27 cellular contexts compared by ENCODE assay signal in genomic region chr12:65684906-65685305, GRCh38.
"Had no signal": no experiment of that assay in that cellular context is flagged by ENCODE, and none has a peak within 500 bp of the region (broad histone marks: within the 10 kb centered on the region; RNA-seq: fewer than 3 reads in every experiment).

No MANE protein-coding gene starts in this region.

- H3K27ac ChIP-seq: ascending aorta, breast epithelium, cardiac muscle cell, colonic mucosa, heart left ventricle, WERI-Rb-1 had no signal

- H3K27me3 Mint-ChIP-seq: activated B cell treated with CpG ODN at 0.5 μM for 24 hours; activated CD4-positive, alpha-beta memory T cell treated with anti-CD3 and anti-CD28 coated beads, Interleukin-2, amount 10 ng/mL, durations not matched to agents 7 days and 5 days; activated naive CD4-positive, alpha-beta T cell treated with anti-CD3 and anti-CD28 coated beads, Interleukin-2, amount 10 ng/mL, durations not matched to agents 7 days and 5 days; T-helper 17 cell had no signal

- H3K9me3 ChIP-seq: ascending aorta, breast epithelium, colonic mucosa, heart left ventricle had no signal

- H3K9me3 Mint-ChIP-seq: activated B cell treated with CpG ODN at 0.5 μM for 24 hours; activated CD4-positive, alpha-beta memory T cell treated with anti-CD3 and anti-CD28 coated beads, Interleukin-2, amount 10 ng/mL, durations not matched to agents 7 days and 5 days; activated naive CD4-positive, alpha-beta T cell treated with anti-CD3 and anti-CD28 coated beads, Interleukin-2, amount 10 ng/mL, durations not matched to agents 7 days and 5 days; activated naive CD4-positive, alpha-beta T cell treated with anti-CD3 and anti-CD28 coated beads, Interleukin-2, amount 50 U/mL, for 72 hours; activated naive CD8-positive, alpha-beta T cell treated with anti-CD3 and anti-CD28 coated beads, Interleukin-2, amount 10 ng/mL, durations not matched to agents 7 days and 5 days; activated T-cell treated with anti-CD3 and anti-CD28 coated beads, Interleukin-2, amount 50 U/mL, for 24 hours; activated T-cell treated with anti-CD3 and anti-CD28 coated beads, Interleukin-2, amount 50 U/mL, for 72 hours; T-helper 2 cell treated with Interferon-gamma antibody and Interleukin-4, amounts not matched to agents 5 μg/mL and 100 μg/mL, for 36 hours had no signal

- H3K4me3 Mint-ChIP-seq: activated B cell treated with CpG ODN at 0.5 μM for 24 hours; activated CD4-positive, alpha-beta memory T cell treated with anti-CD3 and anti-CD28 coated beads, Interleukin-2, amount 10 ng/mL, durations not matched to agents 7 days and 5 days; activated naive CD4-positive, alpha-beta T cell treated with anti-CD3 and anti-CD28 coated beads, Interleukin-2, amount 10 ng/mL, durations not matched to agents 7 days and 5 days; activated naive CD8-positive, alpha-beta T cell treated with anti-CD3 and anti-CD28 coated beads, Interleukin-2, amount 10 ng/mL, durations not matched to agents 7 days and 5 days; activated T-cell treated with anti-CD3 and anti-CD28 coated beads, Interleukin-2, amount 50 U/mL, for 24 hours; activated T-cell treated with anti-CD3 and anti-CD28 coated beads, Interleukin-2, amount 50 U/mL, for 72 hours; brain; T-helper 17 cell; T-helper 2 cell treated with Interferon-gamma antibody and Interleukin-4, amounts not matched to agents 5 μg/mL and 100 μg/mL, for 36 hours had no signal

- H3K4me3 ChIP-seq: ascending aorta, breast epithelium, cardiac muscle cell, colonic mucosa, heart left ventricle had no signal

- ATAC-seq: activated CD4-positive, CD25-positive, alpha-beta regulatory T cell treated with anti-CD3 and anti-CD28 coated beads, Interleukin-2, amount 50 U/mL, for 24 hours; activated naive CD4-positive, alpha-beta T cell treated with anti-CD3 and anti-CD28 coated beads, Interleukin-2, amount 50 U/mL, for 72 hours; activated T-cell treated with anti-CD3 and anti-CD28 coated beads, Interleukin-2, amount 50 U/mL, for 72 hours; T-helper 17 cell had no signal

- DNase-seq: activated B cell treated with CpG ODN at 0.5 μM for 24 hours; activated CD4-positive, alpha-beta memory T cell treated with anti-CD3 and anti-CD28 coated beads, Interleukin-2, amount 10 ng/mL, durations not matched to agents 7 days and 5 days; activated CD4-positive, alpha-beta T cell treated with anti-CD3 and anti-CD28 coated beads for 48 hours; activated CD8-positive, alpha-beta memory T cell treated with anti-CD3 and anti-CD28 coated beads, Interleukin-2, amount 50 U/mL, for 48 hours; activated gamma-delta T cell; activated naive CD4-positive, alpha-beta T cell; activated naive CD4-positive, alpha-beta T cell treated with anti-CD3 and anti-CD28 coated beads, Interleukin-2, amount 10 ng/mL, durations not matched to agents 7 days and 5 days; activated naive CD8-positive, alpha-beta T cell treated with anti-CD3 and anti-CD28 coated beads, Interleukin-2, amount 10 ng/mL, durations not matched to agents 7 days and 5 days; activated T-cell treated with anti-CD3 and anti-CD28 coated beads for 4 hours; activated T-cell treated with anti-CD3 and anti-CD28 coated beads, Interleukin-2, amount 50 U/mL, for 24 hours; activated T-cell treated with anti-CD3 and anti-CD28 coated beads, Interleukin-2, amount 50 U/mL, for 72 hours; central memory CD4-positive, alpha-beta T cell; cerebellar nuclear complex; colonic mucosa; effector CD8-positive, alpha-beta T cell; glutamatergic neuron; heart left ventricle; T-helper 17 cell; T1000; WERI-Rb-1 had no signal

- H3K4me1 Mint-ChIP-seq: activated B cell treated with CpG ODN at 0.5 μM for 24 hours; activated CD4-positive, alpha-beta memory T cell treated with anti-CD3 and anti-CD28 coated beads, Interleukin-2, amount 10 ng/mL, durations not matched to agents 7 days and 5 days; activated naive CD4-positive, alpha-beta T cell treated with anti-CD3 and anti-CD28 coated beads, Interleukin-2, amount 10 ng/mL, durations not matched to agents 7 days and 5 days; activated naive CD8-positive, alpha-beta T cell treated with anti-CD3 and anti-CD28 coated beads, Interleukin-2, amount 10 ng/mL, durations not matched to agents 7 days and 5 days; brain; T-helper 17 cell had no signal

- H3K4me1 ChIP-seq: ascending aorta, breast epithelium, colonic mucosa, heart left ventricle had no signal

- H3K36me3 Mint-ChIP-seq: activated naive CD4-positive, alpha-beta T cell treated with anti-CD3 and anti-CD28 coated beads, Interleukin-2, amount 10 ng/mL, durations not matched to agents 7 days and 5 days; activated naive CD4-positive, alpha-beta T cell treated with anti-CD3 and anti-CD28 coated beads, Interleukin-2, amount 50 U/mL, for 72 hours; activated naive CD8-positive, alpha-beta T cell treated with anti-CD3 and anti-CD28 coated beads, Interleukin-2, amount 10 ng/mL, durations not matched to agents 7 days and 5 days; brain had no signal

- H3K27me3 ChIP-seq: ascending aorta, breast epithelium, cardiac muscle cell, colonic mucosa, heart left ventricle had no signal

- H3K27ac Mint-ChIP-seq: activated B cell treated with CpG ODN at 0.5 μM for 24 hours; activated CD4-positive, alpha-beta memory T cell treated with anti-CD3 and anti-CD28 coated beads, Interleukin-2, amount 10 ng/mL, durations not matched to agents 7 days and 5 days; activated naive CD4-positive, alpha-beta T cell treated with anti-CD3 and anti-CD28 coated beads, Interleukin-2, amount 10 ng/mL, durations not matched to agents 7 days and 5 days; activated naive CD4-positive, alpha-beta T cell treated with anti-CD3 and anti-CD28 coated beads, Interleukin-2, amount 50 U/mL, for 72 hours; activated naive CD8-positive, alpha-beta T cell treated with anti-CD3 and anti-CD28 coated beads, Interleukin-2, amount 10 ng/mL, durations not matched to agents 7 days and 5 days; activated T-cell treated with anti-CD3 and anti-CD28 coated beads, Interleukin-2, amount 50 U/mL, for 24 hours; activated T-cell treated with anti-CD3 and anti-CD28 coated beads, Interleukin-2, amount 50 U/mL, for 72 hours; brain; T-helper 17 cell; T-helper 2 cell treated with Interferon-gamma antibody and Interleukin-4, amounts not matched to agents 5 μg/mL and 100 μg/mL, for 36 hours had no signal

- H3K36me3 ChIP-seq: ascending aorta, breast epithelium, cardiac muscle cell, colonic mucosa, heart left ventricle, WERI-Rb-1 had no signal
